14 cellular contexts compared by ENCODE assay signal in the genomic region with DNA sequence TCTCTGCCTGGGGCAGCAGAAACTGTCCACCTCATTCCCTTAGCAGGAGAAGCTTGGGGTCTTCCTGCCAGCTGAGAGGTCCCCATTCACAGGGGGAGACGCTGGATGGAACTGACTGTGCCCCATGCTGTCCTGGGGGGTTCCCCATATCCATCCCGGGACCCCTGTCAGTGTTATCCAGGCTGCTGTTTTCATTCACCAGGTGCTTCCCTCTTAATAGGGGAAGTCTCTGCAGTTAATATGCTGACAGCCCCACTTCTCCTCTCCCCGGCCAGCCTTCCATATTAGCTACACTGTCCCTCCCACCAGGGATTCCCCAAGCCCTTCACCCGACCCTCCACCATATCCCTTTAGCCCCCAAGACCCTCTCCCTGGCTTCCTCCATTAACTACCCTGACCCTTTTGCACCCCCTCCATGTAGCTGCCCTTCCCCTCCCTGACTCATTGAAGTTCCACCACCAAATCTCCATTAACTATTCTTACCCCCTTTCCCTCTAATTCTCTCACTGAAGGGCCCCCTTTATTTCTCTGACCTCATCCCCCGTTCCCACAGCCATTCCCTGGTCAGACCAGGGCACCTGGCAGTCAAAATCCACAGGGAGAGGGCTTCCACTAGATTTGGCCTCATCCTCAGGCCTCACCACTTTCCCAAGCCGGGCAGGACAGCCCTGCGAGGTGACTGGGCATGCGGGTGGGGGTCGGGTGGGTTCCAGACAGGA.
DNase-seq lines count a peak whose midpoint lies in the region; ATAC-seq and TF ChIP-seq lines count a peak whose summit lies in the region.
"Had no signal": no experiment of that assay in that cellular context is flagged by ENCODE, and none has a peak within 500 bp of the region (broad histone marks: within the 10 kb centered on the region; RNA-seq: fewer than 3 reads in every experiment).

No MANE protein-coding gene starts in this region.

- intact Hi-C loops in activated CD4-positive, alpha-beta T cell treated with anti-CD3 and anti-CD28 coated beads for 36 hours (cut with DNase I, micrococcal nuclease): no loop called here

- no peaks in the 10 kb centered on the region for H4K20me1 ChIP-seq in hepatocyte (ENCODE audit: insufficient read depth, poor library complexity, severe bottlenecking)

- H3K27ac Mint-ChIP-seq in activated CD4-positive, alpha-beta T cell treated with anti-CD3 and anti-CD28 coated beads for 36 hours: no peak overlapping the region

- DNase-seq in activated CD4-positive, alpha-beta T cell treated with anti-CD3 and anti-CD28 coated beads for 36 hours: no peak
- no peak for DNase-seq in activated CD4-positive, alpha-beta T cell treated with anti-CD3 and anti-CD28 coated beads for 4 hours
- DNase-seq in SK-N-MC (ENCODE audit: low read depth, low spot score): no peak
- no peak for DNase-seq in hepatocyte (ENCODE audit: low spot score)
- DNase-seq in skeletal muscle cell (ENCODE audit: low read depth): no peak
- no peak for DNase-seq in T1000 (lab: John Stamatoyannopoulos, UW)
- DNase-seq in RKO (ENCODE audit: low spot score): no peak
- DNase-seq: 8988T, cortex of kidney, HCEC 1CT, NCI-H1694, NCI-H524 treated with DMSO at 0.1 percent for 48 hours had no signal

- no peaks in the 10 kb centered on the region for H3K79me2 ChIP-seq in hepatocyte

- H3K4me2 ChIP-seq in hepatocyte: peak overlapping the region; percentile 84

- H3K4me3 Mint-ChIP-seq in activated CD4-positive, alpha-beta T cell treated with anti-CD3 and anti-CD28 coated beads for 36 hours: peak overlapping the region; percentile 36

- H3K9me3 ChIP-seq in SK-N-MC (ENCODE audit: low read depth, low read length) (no peaks in the 10 kb centered on the region), hepatocyte (ENCODE audit: low read depth) (no peaks in the 10 kb centered on the region)
- H3K9me3 ChIP-seq: prostate gland had no signal

- peaks cover 18% of the 10 kb centered on the region for H3K4me1 ChIP-seq in hepatocyte (ENCODE audit: insufficient read depth)

- CTCF ChIA-PET in activated CD4-positive, alpha-beta T cell treated with anti-CD3 and anti-CD28 coated beads for 36 hours (lab: Charles Lee): no interaction called here

- peak overlapping the region; percentile 70; the same call in 1 of the 2 replicates for H3K4me3 ChIP-seq in SK-N-MC
- H3K4me3 ChIP-seq in hepatocyte: no peak overlapping the region
- H3K4me3 ChIP-seq in skeletal muscle cell (ENCODE audit: low read depth, low read length): peak overlapping the region; percentile 22
- H3K4me3 ChIP-seq: prostate gland had no signal

- no peak overlapping the region for H3K9ac ChIP-seq in SK-N-MC (ENCODE audit: insufficient read length)

- peaks cover 59% of the 10 kb centered on the region for H3K27me3 Mint-ChIP-seq in activated CD4-positive, alpha-beta T cell treated with anti-CD3 and anti-CD28 coated beads for 36 hours

- no peak overlapping the region for H2AFZ ChIP-seq in hepatocyte

- 21% methylated on average over 9 of the region's 9 CpGs for WGBS in hepatocyte (ENCODE audit: low lambda C conversion rate, missing lambda C conversion rate)

- H3K9me3 Mint-ChIP-seq in activated CD4-positive, alpha-beta T cell treated with anti-CD3 and anti-CD28 coated beads for 36 hours (ENCODE audit: low read depth): no peaks in the 10 kb centered on the region

- H3K27me3 ChIP-seq in hepatocyte: peaks cover 69% of the 10 kb centered on the region

- no peak for ATAC-seq in activated CD4-positive, alpha-beta T cell treated with anti-CD3 and anti-CD28 coated beads for 36 hours
- no peak for ATAC-seq in GM21381 (IDR thresholded peaks at IDR 0.05; ENCODE audit: unreplicated experiment)

- no peaks in the 10 kb centered on the region for H3K9me2 ChIP-seq in hepatocyte (replicated peaks; ENCODE audit: insufficient read depth)

- H3K4me1 Mint-ChIP-seq in activated CD4-positive, alpha-beta T cell treated with anti-CD3 and anti-CD28 coated beads for 36 hours: peaks cover 20% of the 10 kb centered on the region

- H3K36me3 Mint-ChIP-seq in activated CD4-positive, alpha-beta T cell treated with anti-CD3 and anti-CD28 coated beads for 36 hours (ENCODE audit: low read depth): no peaks in the 10 kb centered on the region

- POLR2A ChIA-PET in activated CD4-positive, alpha-beta T cell treated with anti-CD3 and anti-CD28 coated beads for 36 hours (lab: Charles Lee): no interaction called here

- no peak for TF ChIP-seq CTCF in hepatocyte (IDR thresholded peaks at IDR 0.05; ENCODE audit: poor library complexity)

- no peaks in the 10 kb centered on the region for H3K36me3 ChIP-seq in SK-N-MC (ENCODE audit: insufficient read depth, low read length)
- no peaks in the 10 kb centered on the region for H3K36me3 ChIP-seq in hepatocyte (replicated peaks; ENCODE audit: insufficient read depth, low read depth)
- H3K36me3 ChIP-seq: prostate gland had no signal

- H3K27ac ChIP-seq in SK-N-MC (no peak overlapping the region), hepatocyte (no peak overlapping the region)
- H3K27ac ChIP-seq: prostate gland had no signal
